ENCODE assay signal across 8 cellular contexts in the genomic region with DNA sequence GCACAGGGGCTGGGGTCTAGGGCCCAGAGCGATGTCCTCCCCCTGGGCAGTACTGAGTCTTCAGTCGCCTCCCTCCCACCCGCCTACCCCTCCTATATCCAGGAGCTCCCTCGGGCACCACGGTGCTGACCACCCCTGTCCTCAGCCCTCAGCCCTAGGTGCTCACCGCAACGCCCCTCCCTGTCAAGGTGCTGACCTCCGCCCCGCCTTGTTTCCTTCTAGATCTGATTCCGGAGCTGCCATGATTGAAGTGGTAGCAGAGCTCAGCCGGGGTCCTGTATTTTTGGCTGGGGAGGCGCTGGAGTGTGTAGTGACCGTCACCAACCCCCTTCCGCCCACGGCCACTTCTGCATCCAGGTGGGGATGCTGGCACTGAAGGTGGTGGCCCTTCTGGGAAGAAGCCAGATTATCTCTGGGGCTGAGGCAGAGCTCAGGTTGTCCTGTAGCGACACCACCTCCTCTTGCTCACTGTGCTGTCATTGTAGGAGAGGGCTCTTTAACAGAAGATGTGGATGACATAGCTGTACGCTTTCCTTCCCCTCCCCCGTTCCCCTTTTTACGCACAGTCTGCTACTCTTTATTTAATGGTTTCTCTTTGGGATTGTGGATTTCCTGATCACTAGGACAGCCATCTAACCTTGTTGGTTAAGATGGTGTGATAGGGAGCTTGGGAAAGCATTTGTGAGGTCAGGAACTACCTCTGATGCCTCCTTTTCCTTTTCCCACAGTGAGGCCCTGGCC. TPM values are rescaled to one million over a fixed set of nuclear protein-coding genes. Genes with fewer than 3 reads are reported as not detected.
DNase-seq lines count a peak whose midpoint lies in the region; ATAC-seq, FAIRE-seq and TF ChIP-seq lines count a peak whose summit lies in the region.

No MANE protein-coding gene starts in this region.

- peaks cover 17% of the 10 kb centered on the region for H3K36me3 Mint-ChIP-seq in activated CD8-positive, alpha-beta T cell treated with anti-CD3 and anti-CD28 coated beads for 36 hours (ENCODE audit: low read depth)
- peaks cover 7 to 26% (median 18%) of the 10 kb centered on the region in 5 donors for H3K36me3 Mint-ChIP-seq in naive thymus-derived CD4-positive, alpha-beta T cell

- peak; percentile 18 for FAIRE-seq in endothelial cell of umbilical vein (lab: Jason Lieb, UNC)

- dilution Hi-C loops in endothelial cell of umbilical vein (cut with MboI; ENCODE audit: extremely low pct_ligation_motif_present, low sequenced_read_pairs) = no loop called here

- H2AFZ ChIP-seq in endothelial cell of umbilical vein (ENCODE audit: low read depth, low read length) = no peak overlapping the region

- no peak for TF ChIP-seq POLR2A in endothelial cell of umbilical vein (IDR thresholded peaks at IDR 0.05; ENCODE audit: low read depth, low read length)
- TF ChIP-seq POLR2A in uterus (IDR thresholded peaks at IDR 0.05) = no peak

- DNase-seq in DMS53 treated with DMSO at 0.1 percent for 48 hours (lab: John Stamatoyannopoulos, UW; ENCODE audit: unreplicated experiment) (peak; percentile 7), endothelial cell of umbilical vein (ENCODE audit: low read depth, low spot score) (peak; percentile 60), uterus (peak in 1 of 2 donors; percentile 50), OCI-M2 (lab: John Stamatoyannopoulos, UW; ENCODE audit: unreplicated experiment) (no peak)
- no peak for DNase-seq in Jurkat, Clone E6-1 (ENCODE audit: low read depth, low spot score)
- DNase-seq in activated CD8-positive, alpha-beta T cell treated with anti-CD3 and anti-CD28 coated beads for 36 hours = peak; percentile 64
- peak in 8 of 9 donors; percentile 45 to 62 (median 54) for DNase-seq in naive thymus-derived CD4-positive, alpha-beta T cell

- H3K9me3 Mint-ChIP-seq in activated CD8-positive, alpha-beta T cell treated with anti-CD3 and anti-CD28 coated beads for 36 hours = no peaks in the 10 kb centered on the region
- no peaks in the 10 kb centered on the region for H3K9me3 Mint-ChIP-seq in naive thymus-derived CD4-positive, alpha-beta T cell

- intact Hi-C loops in activated CD8-positive, alpha-beta T cell treated with anti-CD3 and anti-CD28 coated beads for 36 hours (cut with micrococcal nuclease) = no loop called here
- intact Hi-C loops in endothelial cell of umbilical vein (cut with micrococcal nuclease) = loop anchor here (1.0 to 2.0 kb wide), 2 partner anchors 11 to 17 kb away; partner anchors contain the start of genes CREB3 and TLN1
- intact Hi-C loops in naive thymus-derived CD4-positive, alpha-beta T cell (cut with micrococcal nuclease) = loop anchor here (1.0 to 5.0 kb wide), 10 partner anchors 13 to 1372 kb away; partner anchors contain the start of genes CREB3 (in 2 of the 2), HINT2 (in 2 of the 2), TLN1 (in 2 of the 2) and ATOSB (in 1 of the 2)
- intact Hi-C loops in uterus (cut with DNase I; ENCODE audit: low total_unique reads) = no loop called here

- H3K4me1 Mint-ChIP-seq in activated CD8-positive, alpha-beta T cell treated with anti-CD3 and anti-CD28 coated beads for 36 hours (ENCODE audit: low read depth) = peaks cover 30% of the 10 kb centered on the region
- peaks cover 35 to 62% (median 50%) of the 10 kb centered on the region in 7 donors for H3K4me1 Mint-ChIP-seq in naive thymus-derived CD4-positive, alpha-beta T cell

- peaks cover 69% of the 10 kb centered on the region for H3K4me1 ChIP-seq in endothelial cell of umbilical vein (ENCODE audit: control insufficient read depth, extremely low read depth, insufficient read depth, low read length)
- H3K4me1 ChIP-seq in naive thymus-derived CD4-positive, alpha-beta T cell (ENCODE audit: control insufficient read depth in 2 of 2, insufficient read depth in 2 of 2, low read length in 2 of 2) = peaks cover 32 to 33% of the 10 kb centered on the region in 2 donors
- H3K4me1 ChIP-seq in uterus = peaks cover 0 to 18% of the 10 kb centered on the region in 2 donors

- peak overlapping the region; percentile 88 for H3K27ac Mint-ChIP-seq in activated CD8-positive, alpha-beta T cell treated with anti-CD3 and anti-CD28 coated beads for 36 hours
- H3K27ac Mint-ChIP-seq in naive thymus-derived CD4-positive, alpha-beta T cell = peak overlapping the region; percentile 89 to 97 (median 96)

- H3K9me3 ChIP-seq in endothelial cell of umbilical vein (replicated peaks; ENCODE audit: control insufficient read depth, insufficient read depth, low read length) = no peaks in the 10 kb centered on the region
- no peaks in the 10 kb centered on the region for H3K9me3 ChIP-seq in naive thymus-derived CD4-positive, alpha-beta T cell (ENCODE audit: control insufficient read depth in 2 of 3, low read length in 3 of 3)
- H3K9me3 ChIP-seq in uterus = no peaks in the 10 kb centered on the region

- POLR2A ChIA-PET in activated CD8-positive, alpha-beta T cell treated with anti-CD3 and anti-CD28 coated beads for 36 hours (lab: Charles Lee) = interaction anchor here (1.1 to 1.2 kb wide), 2 partner anchors 17 to 21 kb away, joined by 3 to 4 read pairs; partner anchors contain the start of genes CREB3 and TLN1
- POLR2A ChIA-PET in endothelial cell of umbilical vein (lab: Charles Lee) = no interaction called here
- POLR2A ChIA-PET in naive thymus-derived CD4-positive, alpha-beta T cell (lab: Charles Lee) = interaction anchor here (0.5 to 5.1 kb wide), 13 partner anchors 9 to 1092 kb away, joined by 3 to 50 read pairs (median 5); partner anchors contain the start of genes CCDC107, CREB3, RMRP and TLN1

- TSS peak; percentile 5 for BruUV-seq in endothelial cell of umbilical vein (replicated peaks; lab: Mats Ljungman, UMichigan)

- H3K27me3 ChIP-seq in endothelial cell of umbilical vein (ENCODE audit: control insufficient read depth in 2 of 2, insufficient read depth in 2 of 2, low read length in 2 of 2) (no peaks in the 10 kb centered on the region), uterus (no peaks in the 10 kb centered on the region)
- H3K27me3 ChIP-seq in naive thymus-derived CD4-positive, alpha-beta T cell (ENCODE audit: control insufficient read depth in 2 of 2, insufficient read depth in 2 of 2, low read length in 2 of 2) = no peaks in the 10 kb centered on the region

- H3K27ac ChIP-seq in endothelial cell of umbilical vein (ENCODE audit: insufficient read depth, low read depth, low read length) (peak overlapping the region; percentile 84), uterus (peak overlapping the region; percentile 83 to 90)
- peak overlapping the region; percentile 87 for H3K27ac ChIP-seq in naive thymus-derived CD4-positive, alpha-beta T cell (ENCODE audit: low read depth, low read length)

- H3K9me1 ChIP-seq in endothelial cell of umbilical vein (replicated peaks; ENCODE audit: control insufficient read depth, extremely low read depth, insufficient read depth, low read length) = no peaks in the 10 kb centered on the region

- ATAC-seq in GM21515 (IDR thresholded peaks at IDR 0.05; ENCODE audit: unreplicated experiment) = peak; percentile 30
- peak; percentile 64 for ATAC-seq in activated CD8-positive, alpha-beta T cell treated with anti-CD3 and anti-CD28 coated beads for 36 hours
- peak; percentile 67 for ATAC-seq in naive thymus-derived CD4-positive, alpha-beta T cell

- peak overlapping the region; percentile 62 for H3K4me2 ChIP-seq in endothelial cell of umbilical vein (ENCODE audit: insufficient read depth, low read length)

- H3K4me3 ChIP-seq in Jurkat, Clone E6-1 (ENCODE audit: low read length) = peak overlapping the region; percentile 76
- H3K4me3 ChIP-seq in endothelial cell of umbilical vein (replicated peaks in 1 of 3; ENCODE audit: insufficient read depth in 1 of 3, low read depth in 1 of 3, low read length in 3 of 3) (peak overlapping the region; percentile 66 to 99 (median 87)), uterus (peak overlapping the region; percentile 66 to 91)
- peak overlapping the region; percentile 84 for H3K4me3 ChIP-seq in naive thymus-derived CD4-positive, alpha-beta T cell (ENCODE audit: low read length)

- peak overlapping the region; percentile 94 for H3K4me3 Mint-ChIP-seq in activated CD8-positive, alpha-beta T cell treated with anti-CD3 and anti-CD28 coated beads for 36 hours
- peak overlapping the region; percentile 89 to 98 (median 96) for H3K4me3 Mint-ChIP-seq in naive thymus-derived CD4-positive, alpha-beta T cell

- no peaks in the 10 kb centered on the region for H3K27me3 Mint-ChIP-seq in activated CD8-positive, alpha-beta T cell treated with anti-CD3 and anti-CD28 coated beads for 36 hours
- no peaks in the 10 kb centered on the region for H3K27me3 Mint-ChIP-seq in naive thymus-derived CD4-positive, alpha-beta T cell

- TF ChIP-seq CTCF in activated CD8-positive, alpha-beta T cell treated with anti-CD3 and anti-CD28 coated beads for 36 hours (IDR thresholded peaks at IDR 0.05) = no peak
- TF ChIP-seq CTCF in endothelial cell of umbilical vein (IDR thresholded peaks at IDR 0.05; ENCODE audit: extremely low read depth in 1 of 2, insufficient read depth in 1 of 2, low read depth in 1 of 2, low read length in 2 of 2) (no peak), uterus (IDR thresholded peaks at IDR 0.05) (no peak)

- CTCF ChIA-PET in activated CD8-positive, alpha-beta T cell treated with anti-CD3 and anti-CD28 coated beads for 36 hours (lab: Charles Lee) = interaction anchor here (0.8 to 3.9 kb wide), 14 partner anchors 10 to 146 kb away, joined by 3 to 21 read pairs (median 4); partner anchors contain the start of gene HINT2
- CTCF ChIA-PET in endothelial cell of umbilical vein (lab: Charles Lee) = interaction anchor here (0.7 to 7.2 kb wide), 13 partner anchors 9 to 133 kb away, joined by 3 to 86 read pairs (median 12); partner anchors contain the start of genes CCDC107, CREB3, NPR2 and RMRP
- CTCF ChIA-PET in naive thymus-derived CD4-positive, alpha-beta T cell (lab: Charles Lee) = interaction anchor here (0.6 to 5.6 kb wide), 9 partner anchors 13 to 146 kb away, joined by 3 to 61 read pairs (median 3); partner anchors contain the start of genes CREB3 and TLN1

- no peaks in the 10 kb centered on the region for H4K20me1 ChIP-seq in endothelial cell of umbilical vein (replicated peaks; ENCODE audit: control insufficient read depth, extremely low read depth, insufficient read depth, low read length)

- peaks cover 48% of the 10 kb centered on the region for H3K79me2 ChIP-seq in endothelial cell of umbilical vein (ENCODE audit: control insufficient read depth, insufficient read depth, low read length)

- H3K36me3 ChIP-seq in endothelial cell of umbilical vein (ENCODE audit: control insufficient read depth in 2 of 2, extremely low read depth in 1 of 2, insufficient read depth in 2 of 2, low read length in 2 of 2) = peaks cover 0 to 2% of the 10 kb centered on the region in 2 experiments
- H3K36me3 ChIP-seq in naive thymus-derived CD4-positive, alpha-beta T cell (ENCODE audit: control insufficient read depth in 2 of 3, insufficient read depth in 3 of 3, low read length in 3 of 3) = peaks cover 9 to 49% (median 12%) of the 10 kb centered on the region in 3 experiments
- H3K36me3 ChIP-seq in uterus = no peaks in the 10 kb centered on the region

- H3K9ac ChIP-seq in endothelial cell of umbilical vein (replicated peaks; ENCODE audit: extremely low read depth, insufficient read depth, low read length) = peak overlapping the region; percentile 99

RNA-seq across cellular contexts. Expression of gene RGP1, which starts 0.6 kb away (rescaled TPM):
- polyA plus RNA-seq in Jurkat, Clone E6-1 (2012; ENCODE audit: insufficient read depth, insufficient read length) = 11.4 TPM
- total RNA-seq in activated CD8-positive, alpha-beta T cell treated with anti-CD3 and anti-CD28 coated beads for 36 hours = 10 to 100 TPM; 13.0 to 14.8 TPM
- total RNA-seq in endothelial cell of umbilical vein (23.3 and 29.0 TPM in 2 replicates), uterus (10 to 100 TPM in 2 of 4 donors, 1 to 10 TPM in 2; 2.0 to 38.1 (median 10.3) TPM)
- 12.7 and 15.0 TPM in 2 replicates for polyA plus RNA-seq in endothelial cell of umbilical vein
- polyA plus RNA-seq in endothelial cell of umbilical vein (2011; cell fraction: cytosol; rRNA removed) = 14.6 and 14.8 TPM in 2 replicates
- polyA plus RNA-seq in endothelial cell of umbilical vein (2011; cell fraction: nucleus; rRNA removed) = 27.3 and 27.5 TPM in 2 replicates
- 18.4 and 19.7 TPM in 2 replicates for polyA plus RNA-seq in endothelial cell of umbilical vein (2012)
- 26.0 and 31.2 TPM in 2 replicates for polyA minus RNA-seq in endothelial cell of umbilical vein
- polyA minus RNA-seq in endothelial cell of umbilical vein (2011; cell fraction: cytosol; rRNA and poly(A)+ RNA removed) = 11.1 TPM
- 13.8 and 14.8 TPM in 2 replicates for polyA minus RNA-seq in endothelial cell of umbilical vein (2011; cell fraction: nucleus; rRNA and poly(A)+ RNA removed)
- total RNA-seq in naive thymus-derived CD4-positive, alpha-beta T cell = 10 to 100 TPM; 21.2 to 28.8 (median 23.3) TPM
- 1 to 10 TPM; 8.8 to 9.1 TPM for polyA plus RNA-seq in naive thymus-derived CD4-positive, alpha-beta T cell

RNA-seq across cellular contexts. Expression of gene GBA2, which starts 0.7 kb away (rescaled TPM):
- polyA plus RNA-seq in Jurkat, Clone E6-1 (2012; ENCODE audit: insufficient read depth, insufficient read length) = 45.1 TPM
- total RNA-seq in activated CD8-positive, alpha-beta T cell treated with anti-CD3 and anti-CD28 coated beads for 36 hours = 10 to 100 TPM; 21.2 to 22.3 TPM
- total RNA-seq in endothelial cell of umbilical vein (158 and 196 TPM in 2 replicates), uterus (100 to 1,000 TPM in 1 of 4 donors, 10 to 100 TPM in 3; 26.9 to 104 (median 42.1) TPM)
- 99.9 and 110 TPM in 2 replicates for polyA plus RNA-seq in endothelial cell of umbilical vein
- polyA plus RNA-seq in endothelial cell of umbilical vein (2011; cell fraction: cytosol; rRNA removed) = 57.3 and 62.9 TPM in 2 replicates
- 939 and 994 TPM in 2 replicates for polyA plus RNA-seq in endothelial cell of umbilical vein (2011; cell fraction: nucleus; rRNA removed)
- 58.1 and 93.8 TPM in 2 replicates for polyA plus RNA-seq in endothelial cell of umbilical vein (2012)
- polyA minus RNA-seq in endothelial cell of umbilical vein = 156 and 170 TPM in 2 replicates
- 13.1 TPM for polyA minus RNA-seq in endothelial cell of umbilical vein (2011; cell fraction: cytosol; rRNA and poly(A)+ RNA removed)
- polyA minus RNA-seq in endothelial cell of umbilical vein (2011; cell fraction: nucleus; rRNA and poly(A)+ RNA removed) = 228 TPM in 2 replicates
- 10 to 100 TPM; 22.7 to 55.4 (median 49.9) TPM for total RNA-seq in naive thymus-derived CD4-positive, alpha-beta T cell
- 10 to 100 TPM; 18.0 to 24.3 TPM for polyA plus RNA-seq in naive thymus-derived CD4-positive, alpha-beta T cell

RNA-seq across cellular contexts. Expression of gene MSMP, which starts 4.4 kb away (rescaled TPM):
- not detected for polyA plus RNA-seq in Jurkat, Clone E6-1 (2012; ENCODE audit: insufficient read depth, insufficient read length)
- total RNA-seq in activated CD8-positive, alpha-beta T cell treated with anti-CD3 and anti-CD28 coated beads for 36 hours = under 1 TPM; 0.59 to 0.67 TPM
- total RNA-seq in endothelial cell of umbilical vein (18.8 and 25.6 TPM in 2 replicates), uterus (not detected)
- 23.5 and 29.0 TPM in 2 replicates for polyA plus RNA-seq in endothelial cell of umbilical vein
- polyA plus RNA-seq in endothelial cell of umbilical vein (2011; cell fraction: cytosol; rRNA removed) = 27.7 and 40.2 TPM in 2 replicates
- 9.9 and 11.8 TPM in 2 replicates for polyA plus RNA-seq in endothelial cell of umbilical vein (2011; cell fraction: nucleus; rRNA removed)
- 10.2 and 29.9 TPM in 2 replicates for polyA plus RNA-seq in endothelial cell of umbilical vein (2012)
- polyA minus RNA-seq in endothelial cell of umbilical vein = 7.9 and 10.8 TPM in 2 replicates
- polyA minus RNA-seq in endothelial cell of umbilical vein (2011; cell fraction: cytosol; rRNA and poly(A)+ RNA removed) = not detected
- polyA minus RNA-seq in endothelial cell of umbilical vein (2011; cell fraction: nucleus; rRNA and poly(A)+ RNA removed) = 1.5 and 2.1 TPM in 2 replicates
- under 1 TPM in 3 of 5 experiments, not detected in 2; 0.48 to 0.84 (median 0.61) TPM for total RNA-seq in naive thymus-derived CD4-positive, alpha-beta T cell
- polyA plus RNA-seq in naive thymus-derived CD4-positive, alpha-beta T cell = not detected

RNA-seq across cellular contexts. Expression of gene CREB3, which starts 17.2 kb away (rescaled TPM):
- 35.3 TPM for polyA plus RNA-seq in Jurkat, Clone E6-1 (2012; ENCODE audit: insufficient read depth, insufficient read length)
- total RNA-seq in activated CD8-positive, alpha-beta T cell treated with anti-CD3 and anti-CD28 coated beads for 36 hours = 10 to 100 TPM; 22.3 to 22.4 TPM
- total RNA-seq in endothelial cell of umbilical vein (36.4 and 39.8 TPM in 2 replicates), uterus (100 to 1,000 TPM in 1 of 4 donors, 10 to 100 TPM in 3; 30.5 to 105 (median 47.2) TPM)
- polyA plus RNA-seq in endothelial cell of umbilical vein = 45.9 and 52.1 TPM in 2 replicates
- polyA plus RNA-seq in endothelial cell of umbilical vein (2011; cell fraction: cytosol; rRNA removed) = 32.2 and 36.2 TPM in 2 replicates
- 20.0 and 24.0 TPM in 2 replicates for polyA plus RNA-seq in endothelial cell of umbilical vein (2011; cell fraction: nucleus; rRNA removed)
- polyA plus RNA-seq in endothelial cell of umbilical vein (2012) = 45.9 and 48.2 TPM in 2 replicates
- polyA minus RNA-seq in endothelial cell of umbilical vein = 18.5 and 19.4 TPM in 2 replicates
- polyA minus RNA-seq in endothelial cell of umbilical vein (2011; cell fraction: cytosol; rRNA and poly(A)+ RNA removed) = 13.6 TPM
- 7.0 and 9.1 TPM in 2 replicates for polyA minus RNA-seq in endothelial cell of umbilical vein (2011; cell fraction: nucleus; rRNA and poly(A)+ RNA removed)
- total RNA-seq in naive thymus-derived CD4-positive, alpha-beta T cell = 10 to 100 TPM; 13.4 to 22.1 (median 20.9) TPM
- polyA plus RNA-seq in naive thymus-derived CD4-positive, alpha-beta T cell = 10 to 100 TPM; 33.2 to 40.2 TPM

RNA-seq across cellular contexts. Expression of gene TLN1, which starts 17.7 kb away (rescaled TPM):
- 84.3 TPM for polyA plus RNA-seq in Jurkat, Clone E6-1 (2012; ENCODE audit: insufficient read depth, insufficient read length)
- total RNA-seq in activated CD8-positive, alpha-beta T cell treated with anti-CD3 and anti-CD28 coated beads for 36 hours = 100 to 1,000 TPM; 212 to 219 TPM
- total RNA-seq in endothelial cell of umbilical vein (424 and 450 TPM in 2 replicates), uterus (100 to 1,000 TPM; 202 to 540 (median 281) TPM)
- polyA plus RNA-seq in endothelial cell of umbilical vein = 120 and 137 TPM in 2 replicates
- polyA plus RNA-seq in endothelial cell of umbilical vein (2011; cell fraction: cytosol; rRNA removed) = 213 and 223 TPM in 2 replicates
- polyA plus RNA-seq in endothelial cell of umbilical vein (2011; cell fraction: nucleus; rRNA removed) = 252 and 278 TPM in 2 replicates
- polyA plus RNA-seq in endothelial cell of umbilical vein (2012) = 255 and 266 TPM in 2 replicates
- polyA minus RNA-seq in endothelial cell of umbilical vein = 647 and 685 TPM in 2 replicates
- polyA minus RNA-seq in endothelial cell of umbilical vein (2011; cell fraction: cytosol; rRNA and poly(A)+ RNA removed) = 119 TPM
- 163 and 201 TPM in 2 replicates for polyA minus RNA-seq in endothelial cell of umbilical vein (2011; cell fraction: nucleus; rRNA and poly(A)+ RNA removed)
- 100 to 1,000 TPM; 191 to 369 (median 241) TPM for total RNA-seq in naive thymus-derived CD4-positive, alpha-beta T cell
- polyA plus RNA-seq in naive thymus-derived CD4-positive, alpha-beta T cell = 100 to 1,000 TPM in 1 of 2 donors, 10 to 100 TPM in 1; 33.8 to 112 TPM

Comparison
In these comparisons a context has a peak if more than half of its experiments do, and no peak if none do; other contexts are left out.
1. DNase-seq: peak in DMS53 treated with DMSO at 0.1 percent for 48 hours (single experiment), activated CD8-positive, alpha-beta T cell treated with anti-CD3 and anti-CD28 coated beads for 36 hours (single experiment), endothelial cell of umbilical vein (single experiment) and naive thymus-derived CD4-positive, alpha-beta T cell (8 of 9); none in Jurkat, Clone E6-1 (single experiment) and OCI-M2 (single experiment).
2. RNA of gene MSMP, which starts 4.4 kb away (total RNA-seq): 18.8 to 25.6 TPM in endothelial cell of umbilical vein; 0.59 to 0.67 TPM in activated CD8-positive, alpha-beta T cell treated with anti-CD3 and anti-CD28 coated beads for 36 hours, 0.48 to 0.84 TPM in naive thymus-derived CD4-positive, alpha-beta T cell and not detected in uterus; every median in the first group is over 10 times any median in the second.
3. intact Hi-C loops: an anchor here in endothelial cell of umbilical vein (1.0 to 2.0 kb wide) and naive thymus-derived CD4-positive, alpha-beta T cell (1.0 to 5.0 kb wide); none called in activated CD8-positive, alpha-beta T cell treated with anti-CD3 and anti-CD28 coated beads for 36 hours and uterus.
4. Peak in every context shown above with its lines, with median percentiles within 50 percentile points of each other: ATAC-seq, H3K4me3 ChIP-seq and H3K27ac ChIP-seq.